ENCODE assay signal across 8 cellular contexts in the genomic region with DNA sequence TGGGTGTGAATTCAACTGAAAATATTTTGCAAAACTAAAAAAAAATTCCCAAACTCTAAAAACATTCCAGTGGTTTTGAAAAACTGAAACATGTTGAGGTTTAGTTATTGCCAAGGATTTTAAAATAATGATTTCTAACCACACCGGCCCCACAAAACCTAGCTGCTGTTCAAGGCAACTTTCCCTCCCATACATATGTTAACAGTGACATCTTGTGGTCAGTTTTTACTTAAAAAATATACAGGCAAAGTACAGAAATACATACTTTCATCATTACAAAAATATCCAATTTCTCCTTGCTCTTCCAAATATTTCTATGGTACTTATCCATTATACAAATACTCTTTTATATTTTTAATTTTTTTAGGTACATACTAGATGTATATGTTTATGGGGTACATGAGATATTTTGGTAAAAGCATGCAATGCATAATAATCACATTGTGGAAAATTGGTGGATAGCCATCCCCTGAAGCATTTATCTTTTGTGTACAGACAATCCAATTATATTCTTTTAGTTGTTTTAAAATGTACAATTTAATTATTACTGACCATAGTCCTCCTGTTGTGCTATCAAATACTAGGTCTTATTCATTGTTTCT. TPM values are rescaled to one million over a fixed set of nuclear protein-coding genes. Genes with fewer than 3 reads are reported as not detected.
A peak's percentile ranks its signal among the peaks of the same experiment; 100 is the strongest.
DNase-seq lines count a peak whose midpoint lies in the region; ATAC-seq and TF ChIP-seq lines count a peak whose summit lies in the region.

No MANE protein-coding gene starts in this region.

- TF ChIP-seq CTCF in osteocyte (IDR thresholded peaks at IDR 0.05): peak; percentile 66

- ATAC-seq in GM18858 (IDR thresholded peaks at IDR 0.05; ENCODE audit: unreplicated experiment): peak; percentile 50
- ATAC-seq in stimulated activated naive CD8-positive, alpha-beta T cell treated with anti-CD3 and anti-CD28 coated beads, Interleukin-15, amount 100 ng/mL, for 72 hours: no peak

- no peak overlapping the region for H3K4me3 Mint-ChIP-seq in osteocyte (ENCODE audit: unreplicated experiment)
- no peak overlapping the region for H3K4me3 Mint-ChIP-seq in stimulated activated naive CD8-positive, alpha-beta T cell treated with anti-CD3 and anti-CD28 coated beads, Interleukin-15, amount 100 ng/mL, for 72 hours

- no peaks in the 10 kb centered on the region for H3K4me1 Mint-ChIP-seq in osteocyte (ENCODE audit: unreplicated experiment)
- no peaks in the 10 kb centered on the region for H3K4me1 Mint-ChIP-seq in stimulated activated naive CD8-positive, alpha-beta T cell treated with anti-CD3 and anti-CD28 coated beads, Interleukin-15, amount 100 ng/mL, for 72 hours

- H3K36me3 Mint-ChIP-seq in osteocyte (ENCODE audit: unreplicated experiment): no peaks in the 10 kb centered on the region

- no peak overlapping the region for H3K27ac Mint-ChIP-seq in osteocyte (ENCODE audit: unreplicated experiment)
- H3K27ac Mint-ChIP-seq in stimulated activated naive CD8-positive, alpha-beta T cell treated with anti-CD3 and anti-CD28 coated beads, Interleukin-15, amount 100 ng/mL, for 72 hours: no peak overlapping the region

- H3K27me3 Mint-ChIP-seq in osteocyte (ENCODE audit: unreplicated experiment): peaks cover 16% of the 10 kb centered on the region
- H3K27me3 Mint-ChIP-seq in stimulated activated naive CD8-positive, alpha-beta T cell treated with anti-CD3 and anti-CD28 coated beads, Interleukin-15, amount 100 ng/mL, for 72 hours: peaks cover 8% of the 10 kb centered on the region

- no peaks in the 10 kb centered on the region for H3K9me3 Mint-ChIP-seq in osteocyte (ENCODE audit: unreplicated experiment)
- H3K9me3 Mint-ChIP-seq in stimulated activated naive CD8-positive, alpha-beta T cell treated with anti-CD3 and anti-CD28 coated beads, Interleukin-15, amount 100 ng/mL, for 72 hours: no peaks in the 10 kb centered on the region

- DNase-seq in AML-193 (lab: John Stamatoyannopoulos, UW): peak; percentile 21 to 28
- peak; percentile 60 for DNase-seq in HT-29 (ENCODE audit: low spot score)
- peak; percentile 74 for DNase-seq in OCI-M1 (lab: John Stamatoyannopoulos, UW)
- DNase-seq in epidermal melanocyte (ENCODE audit: insufficient read length, low spot score): peak; percentile 38
- no peak for DNase-seq in osteocyte (ENCODE audit: extremely low spot score, unreplicated experiment)
- DNase-seq in activated naive CD4-positive, alpha-beta T cell treated with Interleukin-2 at 50 U/mL for 16 hours: no peak
- no peak for DNase-seq in stimulated activated naive CD8-positive, alpha-beta T cell treated with anti-CD3 and anti-CD28 coated beads, Interleukin-15, amount 100 ng/mL, for 72 hours

RNA-seq across cellular contexts. Expression of a gene that starts 34.4 kb away (rescaled TPM):
- 161 and 168 TPM in 2 replicates for total RNA-seq in HT-29 (2014; rRNA removed; shearing (Covaris generic))
- 35.3 and 40.2 TPM in 2 replicates for total RNA-seq in osteocyte

Comparison
In these comparisons a context has a peak if more than half of its experiments do, and no peak if none do; other contexts are left out.
1. DNase-seq: peak in AML-193 (2 of 2), HT-29 (single experiment), OCI-M1 (single experiment) and epidermal melanocyte (single experiment); none in osteocyte (single experiment), activated naive CD4-positive, alpha-beta T cell treated with Interleukin-2 at 50 U/mL for 16 hours (single experiment) and stimulated activated naive CD8-positive, alpha-beta T cell treated with anti-CD3 and anti-CD28 coated beads, Interleukin-15, amount 100 ng/mL, for 72 hours (0 of 2).